ENCODE assay signal across 12 cellular contexts in genomic region chr14:68817513-68818212, GRCh38. TPM values are rescaled to one million over a fixed set of nuclear protein-coding genes. Genes with fewer than 3 reads are reported as not detected.
A peak's percentile ranks its signal among the peaks of the same experiment; 100 is the strongest.
DNase-seq lines count a peak whose midpoint lies in the region; ATAC-seq, FAIRE-seq and TF ChIP-seq lines count a peak whose summit lies in the region.
"Had no signal": no experiment of that assay in that cellular context is flagged by ENCODE, and none has a peak within 500 bp of the region (broad histone marks: within the 10 kb centered on the region; RNA-seq: fewer than 3 reads in every experiment).

No MANE protein-coding gene starts in this region.

- H3K27me3 Mint-ChIP-seq in stimulated activated naive CD8-positive, alpha-beta T cell treated with anti-CD3 and anti-CD28 coated beads, Interleukin-15, Interleukin-2, amounts not matched to agents 100 ng/mL and 50 ng/mL, for 24 hours, result no peaks in the 10 kb centered on the region
- no peaks in the 10 kb centered on the region for H3K27me3 Mint-ChIP-seq in nephron (ENCODE audit: low read depth)

- H3K9me1 ChIP-seq in K562 (ENCODE audit: control insufficient read depth, insufficient read depth, low read length), result no peaks in the 10 kb centered on the region

- H3K9me2 ChIP-seq in PC-9 (ENCODE audit: insufficient read depth), result no peaks in the 10 kb centered on the region

- H3K9me3 ChIP-seq in K562 (replicated peaks; ENCODE audit: control insufficient read depth, insufficient read depth, low read depth, low read length) (no peaks in the 10 kb centered on the region), PC-9 (ENCODE audit: insufficient read depth, low read depth) (no peaks in the 10 kb centered on the region)
- H3K9me3 ChIP-seq: heart left ventricle had no signal

- intact Hi-C loops in K562 (cut with micrococcal nuclease) (loop anchor here (5.0 kb wide), 2 partner anchors 295 to 875 kb away; no protein-coding TSS in a partner anchor), PC-9 (cut with micrococcal nuclease; ENCODE audit: unreplicated experiment) (loop anchor here (2.0 to 5.0 kb wide), 3 partner anchors 350 to 981 kb away; no protein-coding TSS in a partner anchor)

- H3K36me3 ChIP-seq in K562 (ENCODE audit: control insufficient read depth, insufficient read depth, low read length) (no peaks in the 10 kb centered on the region), PC-9 (ENCODE audit: low read depth) (no peaks in the 10 kb centered on the region)
- H3K36me3 ChIP-seq: heart left ventricle had no signal

- no peaks in the 10 kb centered on the region for H3K9me3 Mint-ChIP-seq in stimulated activated naive CD8-positive, alpha-beta T cell treated with anti-CD3 and anti-CD28 coated beads, Interleukin-15, Interleukin-2, amounts not matched to agents 100 ng/mL and 50 ng/mL, for 24 hours
- no peaks in the 10 kb centered on the region for H3K9me3 Mint-ChIP-seq in nephron
- H3K9me3 Mint-ChIP-seq: activated naive CD4-positive, alpha-beta T cell treated with anti-CD3 and anti-CD28 coated beads, Interleukin-2, amount 50 U/mL, for 72 hours had no signal

- H3K27me3 ChIP-seq in K562 (ENCODE audit: control insufficient read depth in 2 of 2, insufficient read depth in 2 of 2, low read length in 2 of 2) (no peaks in the 10 kb centered on the region), PC-9 (ENCODE audit: insufficient read depth, low read depth) (no peaks in the 10 kb centered on the region)
- H3K27me3 ChIP-seq: heart left ventricle had no signal

- no peak overlapping the region; a peak in 1 of 4 replicates for H3K9ac ChIP-seq in K562 (ENCODE audit: insufficient read depth in 1 of 2, low read depth in 2 of 2, low read length in 2 of 2)

- H3K79me2 ChIP-seq in K562 (ENCODE audit: control insufficient read depth, insufficient read depth, low read length) (peaks cover 5% of the 10 kb centered on the region; the same call in 2 of the 3 replicates), PC-9 (ENCODE audit: low read depth) (peaks cover 9% of the 10 kb centered on the region)

- BruUV-seq in K562 (replicated peaks; lab: Mats Ljungman, UMichigan) (no TSS peak), PC-9 (replicated peaks; lab: Mats Ljungman, UMichigan) (no TSS peak)

- no peak for FAIRE-seq in K562 (lab: Jason Lieb, UNC)

- TF ChIP-seq EP300 in K562 (IDR thresholded peaks at IDR 0.05; ENCODE audit: low read length), result no peak

- H4K20me1 ChIP-seq in K562 (replicated peaks; ENCODE audit: control insufficient read depth, insufficient read depth, low read length) (no peaks in the 10 kb centered on the region), PC-9 (ENCODE audit: insufficient read depth) (no peaks in the 10 kb centered on the region)

- no peak for ATAC-seq in stimulated activated naive CD8-positive, alpha-beta T cell treated with anti-CD3 and anti-CD28 coated beads, Interleukin-15, Interleukin-2, amounts not matched to agents 100 U/mL and 50 U/mL, for 24 hours
- ATAC-seq in K562 (no peak), GM21786 (IDR thresholded peaks at IDR 0.05; ENCODE audit: unreplicated experiment) (no peak), HG03354 (IDR thresholded peaks at IDR 0.05; ENCODE audit: poor library complexity, severe bottlenecking, unreplicated experiment) (no peak)

- H3K4me3 ChIP-seq in K562 (no peak overlapping the region), PC-9 (no peak overlapping the region)

- in situ Hi-C loops in K562 (cut with MboI), result no loop called here

- no peak for TF ChIP-seq CTCF in K562 (IDR thresholded peaks at IDR 0.05 in 2 of 3, conservative IDR thresholded peaks at IDR 0.05 in 1 of 3; ENCODE audit: insufficient read depth in 2 of 3, low read depth in 1 of 3, low read length in 3 of 3)
- no peak for TF ChIP-seq CTCF in nephron (IDR thresholded peaks at IDR 0.05; ENCODE audit: unreplicated experiment in 3 of 3)
- TF ChIP-seq CTCF in PC-9 (conservative IDR thresholded peaks at IDR 0.05), result no peak

- H3K4me1 ChIP-seq in K562 (replicated peaks in 1 of 2; ENCODE audit: control insufficient read depth in 2 of 2, insufficient read depth in 2 of 2, low read length in 2 of 2) (peaks cover 31 to 46% of the 10 kb centered on the region in 2 experiments), PC-9 (replicated peaks; ENCODE audit: insufficient read depth) (peaks cover 50% of the 10 kb centered on the region)

- 63% methylated on average over 1 of the region's 3 CpGs for WGBS in K562 (ENCODE audit: insufficient coverage, low coverage, missing lambda C conversion rate)

- H3K27ac Mint-ChIP-seq in stimulated activated naive CD8-positive, alpha-beta T cell treated with anti-CD3 and anti-CD28 coated beads, Interleukin-15, Interleukin-2, amounts not matched to agents 100 ng/mL and 50 ng/mL, for 24 hours, result peak overlapping the region; percentile 69
- H3K27ac Mint-ChIP-seq in nephron, result peak overlapping the region; percentile 98 to 100 (median 99)

- no peak overlapping the region for H3K4me3 Mint-ChIP-seq in stimulated activated naive CD8-positive, alpha-beta T cell treated with anti-CD3 and anti-CD28 coated beads, Interleukin-15, Interleukin-2, amounts not matched to agents 100 ng/mL and 50 ng/mL, for 24 hours
- H3K4me3 Mint-ChIP-seq in nephron, result peak overlapping the region in 2 of 3 experiments; percentile 29 to 79

- CTCF ChIA-PET in K562 (lab: Yijun Ruan, JAX; ENCODE audit: low intra/inter-chr PET ratio), result interaction anchor here (0.9 to 1.9 kb wide), 3 partner anchors 569 to 981 kb away, joined by 4 to 6 read pairs (median 6); no protein-coding TSS in a partner anchor
- CTCF ChIA-PET in PC-9 (lab: Charles Lee), result interaction anchor here (0.6 to 1.6 kb wide), 3 partner anchors 9 to 935 kb away, joined by 3 to 7 read pairs (median 5); no protein-coding TSS in a partner anchor

- H3K4me2 ChIP-seq in K562 (ENCODE audit: insufficient read depth, low read length) (no peak overlapping the region), PC-9 (no peak overlapping the region)

- TF ChIP-seq POLR2A in K562 (conservative IDR thresholded peaks at IDR 0.05), result no peak

- H3K36me3 Mint-ChIP-seq in stimulated activated naive CD8-positive, alpha-beta T cell treated with anti-CD3 and anti-CD28 coated beads, Interleukin-15, Interleukin-2, amounts not matched to agents 100 ng/mL and 50 ng/mL, for 24 hours (ENCODE audit: low read depth), result no peaks in the 10 kb centered on the region
- H3K36me3 Mint-ChIP-seq in nephron (ENCODE audit: low read depth), result no peaks in the 10 kb centered on the region

- POLR2A ChIA-PET in K562 (lab: Yijun Ruan, JAX), result interaction anchor here (0.6 kb wide), 1 partner anchor 107 kb away, joined by 3 read pairs; no protein-coding TSS in a partner anchor
- POLR2A ChIA-PET in PC-9 (lab: Charles Lee; ENCODE audit: unreplicated experiment), result no interaction called here

- H2AFZ ChIP-seq in K562 (ENCODE audit: low read depth, low read length), result no peak overlapping the region
- H2AFZ ChIP-seq in PC-9, result no peak overlapping the region

- no peak for TF ChIP-seq RAD21 in K562 (CRISPR knock-in tag; conservative IDR thresholded peaks at IDR 0.05 in 1 of 2, IDR thresholded peaks at IDR 0.05 in 1 of 2)

- DNase-seq in stimulated activated naive CD8-positive, alpha-beta T cell treated with anti-CD3 and anti-CD28 coated beads, Interleukin-15, Interleukin-2, amounts not matched to agents 100 U/mL and 50 U/mL, for 24 hours, result no peak
- DNase-seq in K562 (ENCODE audit: extremely low read depth in 1 of 4, low spot score in 3 of 4) (no peak), HCEC 1CT (no peak), PC-9 (no peak)
- DNase-seq: C1 segment of cervical spinal cord, NCI-H226 had no signal

- H3K27ac ChIP-seq in K562 (ENCODE audit: extremely low read depth, low read depth, low read length) (no peak overlapping the region; the same call in 2 of the 3 replicates), PC-9 (no peak overlapping the region)

- peaks cover 22% of the 10 kb centered on the region for H3F3A ChIP-seq in PC-9 (ENCODE audit: insufficient read depth, low read depth)

- H3K4me1 Mint-ChIP-seq in stimulated activated naive CD8-positive, alpha-beta T cell treated with anti-CD3 and anti-CD28 coated beads, Interleukin-15, Interleukin-2, amounts not matched to agents 100 ng/mL and 50 ng/mL, for 24 hours (ENCODE audit: low read depth), result peaks cover 84% of the 10 kb centered on the region
- H3K4me1 Mint-ChIP-seq in nephron, result peaks cover 74% of the 10 kb centered on the region

TF ChIP-seq in K562, 482 proteins besides CTCF, POLR2A, EP300 and RAD21 (continues in another document):
- TF ChIP-seq ZKSCAN3 (CRISPR knock-in tag; IDR thresholded peaks at IDR 0.05) (no peak), MXI1 (IDR thresholded peaks at IDR 0.05; ENCODE audit: low read depth, low read length) (no peak), HSF4 (CRISPR knock-in tag; IDR thresholded peaks at IDR 0.05; ENCODE audit: borderline replicate concordance) (no peak), THAP7 (CRISPR knock-in tag; IDR thresholded peaks at IDR 0.05) (no peak)

RNA-seq across cellular contexts. Expression of gene ZFP36L1, which starts 24.8 kb away (rescaled TPM):
- total RNA-seq in K562 (2011; cell fraction: chromatin; rRNA removed; ENCODE audit: low replicate concordance), result 11.8 and 14.3 TPM in 2 replicates
- 10.0 and 12.0 TPM in 2 replicates for total RNA-seq in K562 (2011; cell fraction: nucleolus; rRNA removed)
- 10.0 and 20.1 TPM in 2 replicates for total RNA-seq in K562 (2011; cell fraction: nucleoplasm; rRNA removed)
- total RNA-seq in K562 (2014; rRNA removed) (5.3 and 6.2 TPM in 2 replicates), K562 (2014; rRNA removed; fragmentation: Illumina TruSeq; extraction: Trizol) (3.2 and 4.0 TPM in 2 replicates), K562 (2015; rRNA removed; fragmentation: Illumina TruSeq; extraction: Trizol) (3.7 and 3.8 TPM in 2 replicates), K562 (2021) (26.6 and 27.2 TPM in 2 replicates), PC-9 (2021) (179 and 237 TPM in 2 replicates)
- polyA plus RNA-seq in K562 (2011; rRNA removed) (3.7 and 6.6 TPM in 2 replicates), K562 (2014; fragmentation: Illumina TruSeq; extraction: Trizol) (13.7 and 15.5 TPM in 2 replicates), K562 (2014; fragmentation: Nextera tagmentation; extraction: Ambion mirVana) (1 to 10 TPM; 1.3 to 3.2 TPM), K562 (2014; rRNA removed) (11.1 and 11.7 TPM in 2 replicates)
- polyA plus RNA-seq in K562 (2011; cell fraction: cytosol; rRNA removed), result 10.0 and 19.9 TPM in 2 replicates
- polyA plus RNA-seq in K562 (2011; cell fraction: nucleus; rRNA removed), result 14.4 and 33.2 TPM in 2 replicates
- 9.5 and 18.5 TPM in 2 replicates for polyA plus RNA-seq in K562 (2012)
- 3.1 TPM in 2 replicates for polyA minus RNA-seq in K562 (2011; rRNA and poly(A)+ RNA removed)
- 15.1 and 34.9 TPM in 2 replicates for polyA minus RNA-seq in K562 (2011; cell fraction: cytosol; rRNA and poly(A)+ RNA removed)
- polyA minus RNA-seq in K562 (2011; cell fraction: nucleus; rRNA and poly(A)+ RNA removed), result 9.0 and 10.3 TPM in 2 replicates
